10 cellular contexts compared by ENCODE assay signal in genomic region chr2:127649100-127649611, GRCh38. TPM values are rescaled to one million over a fixed set of nuclear protein-coding genes. Genes with fewer than 3 reads are reported as not detected.
DNase-seq lines count a peak whose midpoint lies in the region; ATAC-seq and TF ChIP-seq lines count a peak whose summit lies in the region.
"Had no signal": no experiment of that assay in that cellular context is flagged by ENCODE, and none has a peak within 500 bp of the region (broad histone marks: within the 10 kb centered on the region; RNA-seq: fewer than 3 reads in every experiment).

No MANE protein-coding gene starts in this region.

- no peaks in the 10 kb centered on the region for H3K9me3 Mint-ChIP-seq in activated naive CD4-positive, alpha-beta T cell treated with anti-CD3 and anti-CD28 coated beads, Interleukin-2, amount 50 U/mL, for 24 hours
- no peaks in the 10 kb centered on the region for H3K9me3 Mint-ChIP-seq in activated naive CD4-positive, alpha-beta T cell treated with anti-CD3 and anti-CD28 coated beads, Interleukin-2, amount 10 ng/mL, durations not matched to agents 7 days and 5 days
- no peaks in the 10 kb centered on the region for H3K9me3 Mint-ChIP-seq in activated CD8-positive, alpha-beta T cell treated with anti-CD3 and anti-CD28 coated beads, Interleukin-2, amount 10 ng/mL, durations not matched to agents 7 days and 5 days (ENCODE audit: insufficient read depth)
- H3K9me3 Mint-ChIP-seq: activated B cell treated with CpG ODN at 0.5 μM for 24 hours had no signal

- H3K36me3 ChIP-seq in upper lobe of left lung, result peaks cover 0 to 37% (median 7%) of the 10 kb centered on the region in 4 donors

- H3K9me3 ChIP-seq in upper lobe of left lung, result no peaks in the 10 kb centered on the region

- CTCF ChIA-PET in activated naive CD4-positive, alpha-beta T cell treated with anti-CD3 and anti-CD28 coated beads, Interleukin-2, amount 10 ng/mL, durations not matched to agents 7 days and 5 days (lab: Charles Lee), result interaction anchor here (0.9 to 7.1 kb wide), 11 partner anchors 8 to 452 kb away, joined by 3 to 145 read pairs (median 5); no protein-coding TSS in a partner anchor
- CTCF ChIA-PET in activated CD8-positive, alpha-beta T cell treated with anti-CD3 and anti-CD28 coated beads, Interleukin-2, amount 10 ng/mL, durations not matched to agents 7 days and 5 days (lab: Charles Lee), result interaction anchor here (0.9 to 9.1 kb wide), 13 partner anchors 9 to 145 kb away, joined by 3 to 174 read pairs (median 5); partner anchors contain the start of gene IWS1

- no peaks in the 10 kb centered on the region for H3K27me3 ChIP-seq in upper lobe of left lung

- peak overlapping the region; percentile 32 for H3K27ac Mint-ChIP-seq in activated naive CD4-positive, alpha-beta T cell treated with anti-CD3 and anti-CD28 coated beads, Interleukin-2, amount 50 U/mL, for 24 hours
- no peak overlapping the region for H3K27ac Mint-ChIP-seq in activated naive CD4-positive, alpha-beta T cell treated with anti-CD3 and anti-CD28 coated beads, Interleukin-2, amount 10 ng/mL, durations not matched to agents 7 days and 5 days
- peak overlapping the region; percentile 64 for H3K27ac Mint-ChIP-seq in activated CD8-positive, alpha-beta T cell treated with anti-CD3 and anti-CD28 coated beads, Interleukin-2, amount 10 ng/mL, durations not matched to agents 7 days and 5 days
- H3K27ac Mint-ChIP-seq: activated B cell treated with CpG ODN at 0.5 μM for 24 hours had no signal

- no peak for DNase-seq in activated naive CD4-positive, alpha-beta T cell treated with anti-CD3 and anti-CD28 coated beads, Interleukin-2, amount 10 ng/mL, durations not matched to agents 7 days and 5 days
- DNase-seq in activated CD8-positive, alpha-beta T cell treated with anti-CD3 and anti-CD28 coated beads, Interleukin-2, amount 10 ng/mL, durations not matched to agents 7 days and 5 days, result no peak
- DNase-seq in medulla oblongata (ENCODE audit: extremely low spot score), result peak; percentile 53
- peak; percentile 43 to 56 for DNase-seq in upper lobe of left lung
- DNase-seq in SIG-M5 treated with dmso at 0.1 percent for 504 hours (lab: John Stamatoyannopoulos, UW; ENCODE audit: unreplicated experiment), result no peak
- DNase-seq in T-helper 9 cell, result no peak
- no peak for DNase-seq in NCI-H510A (lab: John Stamatoyannopoulos, UW)

- H3K36me3 Mint-ChIP-seq in activated naive CD4-positive, alpha-beta T cell treated with anti-CD3 and anti-CD28 coated beads, Interleukin-2, amount 50 U/mL, for 24 hours, result no peaks in the 10 kb centered on the region
- H3K36me3 Mint-ChIP-seq in activated naive CD4-positive, alpha-beta T cell treated with anti-CD3 and anti-CD28 coated beads, Interleukin-2, amount 10 ng/mL, durations not matched to agents 7 days and 5 days, result no peaks in the 10 kb centered on the region
- no peaks in the 10 kb centered on the region for H3K36me3 Mint-ChIP-seq in activated CD8-positive, alpha-beta T cell treated with anti-CD3 and anti-CD28 coated beads, Interleukin-2, amount 10 ng/mL, durations not matched to agents 7 days and 5 days (ENCODE audit: low read depth)

- WGBS in upper lobe of left lung, 2 donors, result 15 to 58% methylated on average over 5 to 12 of the region's 12 CpGs

- H3K27me3 Mint-ChIP-seq in activated naive CD4-positive, alpha-beta T cell treated with anti-CD3 and anti-CD28 coated beads, Interleukin-2, amount 50 U/mL, for 24 hours, result no peaks in the 10 kb centered on the region
- peaks cover 28% of the 10 kb centered on the region for H3K27me3 Mint-ChIP-seq in activated naive CD4-positive, alpha-beta T cell treated with anti-CD3 and anti-CD28 coated beads, Interleukin-2, amount 10 ng/mL, durations not matched to agents 7 days and 5 days
- H3K27me3 Mint-ChIP-seq in activated CD8-positive, alpha-beta T cell treated with anti-CD3 and anti-CD28 coated beads, Interleukin-2, amount 10 ng/mL, durations not matched to agents 7 days and 5 days (ENCODE audit: low read depth), result no peaks in the 10 kb centered on the region
- H3K27me3 Mint-ChIP-seq: activated B cell treated with CpG ODN at 0.5 μM for 24 hours had no signal

- H3K4me3 ChIP-seq in upper lobe of left lung, result no peak overlapping the region

- TF ChIP-seq CTCF in upper lobe of left lung (IDR thresholded peaks at IDR 0.05), result no peak

- peak overlapping the region; percentile 70 for H3K4me3 Mint-ChIP-seq in activated naive CD4-positive, alpha-beta T cell treated with anti-CD3 and anti-CD28 coated beads, Interleukin-2, amount 50 U/mL, for 24 hours
- no peak overlapping the region for H3K4me3 Mint-ChIP-seq in activated naive CD4-positive, alpha-beta T cell treated with anti-CD3 and anti-CD28 coated beads, Interleukin-2, amount 10 ng/mL, durations not matched to agents 7 days and 5 days
- H3K4me3 Mint-ChIP-seq in activated CD8-positive, alpha-beta T cell treated with anti-CD3 and anti-CD28 coated beads, Interleukin-2, amount 10 ng/mL, durations not matched to agents 7 days and 5 days, result no peak overlapping the region

- peak overlapping the region in 3 of 4 donors; percentile 27 to 73 (median 71) for H3K27ac ChIP-seq in upper lobe of left lung

- H3K4me1 Mint-ChIP-seq in activated naive CD4-positive, alpha-beta T cell treated with anti-CD3 and anti-CD28 coated beads, Interleukin-2, amount 50 U/mL, for 24 hours, result peaks cover 29% of the 10 kb centered on the region
- peaks cover 31% of the 10 kb centered on the region for H3K4me1 Mint-ChIP-seq in activated naive CD4-positive, alpha-beta T cell treated with anti-CD3 and anti-CD28 coated beads, Interleukin-2, amount 10 ng/mL, durations not matched to agents 7 days and 5 days
- H3K4me1 Mint-ChIP-seq in activated CD8-positive, alpha-beta T cell treated with anti-CD3 and anti-CD28 coated beads, Interleukin-2, amount 10 ng/mL, durations not matched to agents 7 days and 5 days (ENCODE audit: low read depth), result peaks cover 18% of the 10 kb centered on the region

- peaks cover 32 to 58% (median 50%) of the 10 kb centered on the region in 4 donors for H3K4me1 ChIP-seq in upper lobe of left lung

- TF ChIP-seq POLR2A in upper lobe of left lung (IDR thresholded peaks at IDR 0.05), result no peak

- no peak for TF ChIP-seq EP300 in upper lobe of left lung (IDR thresholded peaks at IDR 0.05)

- POLR2A ChIA-PET in activated CD8-positive, alpha-beta T cell treated with anti-CD3 and anti-CD28 coated beads, Interleukin-2, amount 10 ng/mL, durations not matched to agents 7 days and 5 days (lab: Charles Lee), result interaction anchor here (1.2 to 1.9 kb wide), 2 partner anchors 8 to 58 kb away, joined by 5 read pairs; no protein-coding TSS in a partner anchor

- ATAC-seq in activated CD8-positive, alpha-beta T cell treated with anti-CD3 and anti-CD28 coated beads, Interleukin-2, amount 10 ng/mL, durations not matched to agents 7 days and 5 days, result peak; percentile 12
- no peak for ATAC-seq in upper lobe of left lung (ENCODE audit: low FRiP score in 2 of 2)

RNA-seq across cellular contexts. Expression of gene GPR17, which starts 3.2 kb away (rescaled TPM):
- not detected for total RNA-seq in activated CD8-positive, alpha-beta T cell treated with anti-CD3 and anti-CD28 coated beads, Interleukin-2, amount 10 ng/mL, durations not matched to agents 7 days and 5 days
- total RNA-seq in upper lobe of left lung, result under 1 TPM in 3 of 6 donors, not detected in 3; 0.17 to 0.46 (median 0.24) TPM
- total RNA-seq: activated B cell treated with CpG ODN at 0.5 μM for 24 hours, lung microvascular endothelial cell had no signal

RNA-seq across cellular contexts. Expression of gene LIMS2, which starts 26.2 kb away (rescaled TPM):
- total RNA-seq in activated CD8-positive, alpha-beta T cell treated with anti-CD3 and anti-CD28 coated beads, Interleukin-2, amount 10 ng/mL, durations not matched to agents 7 days and 5 days, result 10 to 100 TPM; 35.3 to 38.3 TPM
- total RNA-seq in upper lobe of left lung, result 100 to 1,000 TPM in 4 of 6 donors, 10 to 100 TPM in 2; 33.6 to 169 (median 109) TPM

RNA-seq across cellular contexts. Expression of gene SFT2D3, which starts 52.1 kb away (rescaled TPM):
- total RNA-seq in activated CD8-positive, alpha-beta T cell treated with anti-CD3 and anti-CD28 coated beads, Interleukin-2, amount 10 ng/mL, durations not matched to agents 7 days and 5 days, result 1 to 10 TPM; 4.8 to 5.5 TPM
- total RNA-seq in upper lobe of left lung, result 10 to 100 TPM in 2 of 6 donors, 1 to 10 TPM in 4; 6.4 to 13.1 (median 9.1) TPM

Comparison
In these comparisons a context has a peak if more than half of its experiments do, and no peak if none do; other contexts are left out.
1. DNase-seq: peak in medulla oblongata (single experiment) and upper lobe of left lung (2 of 2); none in activated naive CD4-positive, alpha-beta T cell treated with anti-CD3 and anti-CD28 coated beads, Interleukin-2, amount 10 ng/mL, durations not matched to agents 7 days and 5 days (single experiment), activated CD8-positive, alpha-beta T cell treated with anti-CD3 and anti-CD28 coated beads, Interleukin-2, amount 10 ng/mL, durations not matched to agents 7 days and 5 days (single experiment), SIG-M5 treated with dmso at 0.1 percent for 504 hours (single experiment), T-helper 9 cell (single experiment) and NCI-H510A (single experiment).